In genomic region chr10:132346806-132347205, GRCh38 we compare ENCODE assay signal across 1 cellular context.
TF ChIP-seq lines count a peak whose summit lies in the region.

No MANE protein-coding gene starts in this region.

TF ChIP-seq in WTC11, 78 proteins besides CTCF, POLR2A, EP300 and RAD21 (continued from another document):
- TF ChIP-seq ZNF532 (CRISPR knock-in tag; IDR thresholded peaks at IDR 0.05; ENCODE audit: borderline replicate concordance): no peak
- TF ChIP-seq ZBTB43 (CRISPR knock-in tag; IDR thresholded peaks at IDR 0.05): no peak
- TF ChIP-seq ESRRA (CRISPR knock-in tag; IDR thresholded peaks at IDR 0.05; ENCODE audit: borderline replicate concordance): no peak
- no peak for TF ChIP-seq ZNF512 (CRISPR knock-in tag; IDR thresholded peaks at IDR 0.05; ENCODE audit: borderline replicate concordance)
- TF ChIP-seq ARID4B (CRISPR knock-in tag; IDR thresholded peaks at IDR 0.05; ENCODE audit: borderline replicate concordance): no peak
- TF ChIP-seq JUN (CRISPR knock-in tag; IDR thresholded peaks at IDR 0.05): no peak
- TF ChIP-seq GTF2I (CRISPR knock-in tag; conservative IDR thresholded peaks at IDR 0.05): no peak
- no peak for TF ChIP-seq PRDM15 (CRISPR knock-in tag; IDR thresholded peaks at IDR 0.05)
- no peak for TF ChIP-seq ZNF232 (CRISPR knock-in tag; IDR thresholded peaks at IDR 0.05)
- no peak for TF ChIP-seq ZNF416 (CRISPR knock-in tag; IDR thresholded peaks at IDR 0.05)
- TF ChIP-seq GABPB1 (CRISPR knock-in tag; IDR thresholded peaks at IDR 0.05): no peak
- TF ChIP-seq USF1 (CRISPR knock-in tag; IDR thresholded peaks at IDR 0.05): no peak
- no peak for TF ChIP-seq NFYB (CRISPR knock-in tag; conservative IDR thresholded peaks at IDR 0.05; ENCODE audit: low read depth)
